In the genomic region with DNA sequence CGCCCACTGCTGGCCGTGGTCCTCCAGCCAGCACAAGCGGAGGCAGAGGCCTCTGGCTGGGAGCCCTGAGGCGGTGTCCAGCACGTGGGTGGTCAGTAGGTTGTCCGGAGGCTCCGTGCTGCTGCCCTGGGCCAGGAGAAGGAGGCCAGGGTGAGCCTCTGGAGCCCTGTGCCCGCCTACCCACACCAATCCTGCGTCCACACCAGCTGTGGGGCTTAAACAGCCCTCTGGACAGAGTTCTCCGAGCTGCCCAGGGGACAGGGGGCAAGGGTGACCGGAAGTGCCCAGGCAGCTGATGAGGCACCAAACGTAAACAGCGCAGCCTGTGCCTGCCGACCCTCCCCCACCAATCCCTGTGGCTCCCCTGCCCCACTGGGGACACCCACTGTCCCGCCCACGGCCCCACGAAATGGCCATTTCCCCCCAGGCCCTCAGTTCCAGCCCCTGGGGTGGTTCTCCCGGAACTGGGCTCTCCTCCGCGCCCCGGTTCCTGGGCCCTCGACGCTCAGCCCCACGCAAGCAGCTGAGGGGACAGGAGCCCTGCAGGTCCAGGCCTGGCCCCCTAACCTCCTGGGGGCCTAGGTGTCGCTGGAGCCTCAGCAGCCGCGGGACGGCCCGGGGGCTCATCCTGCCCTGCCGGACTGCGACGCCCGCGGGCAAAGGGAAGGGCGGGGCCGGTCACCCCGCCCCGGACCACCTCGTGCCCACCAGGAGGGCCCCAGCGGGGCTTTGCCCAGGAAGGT, we compare ENCODE assay signal across 8 cellular contexts. TPM values are rescaled to one million over a fixed set of nuclear protein-coding genes. Genes with fewer than 3 reads are reported as not detected.
DNase-seq lines count a peak whose midpoint lies in the region; ATAC-seq and TF ChIP-seq lines count a peak whose summit lies in the region.

No MANE protein-coding gene starts in this region.

- DNase-seq in AG09309 (ENCODE audit: low read depth) (no peak), NCI-H2196 (lab: John Stamatoyannopoulos, UW; ENCODE audit: unreplicated experiment) (peak; percentile 16), myocyte (ENCODE audit: low read depth) (peak; percentile 62), SIG-M5 (lab: John Stamatoyannopoulos, UW) (no peak)
- no peak for DNase-seq in activated T-helper 2 cell treated with anti-CD3 and anti-CD28 coated beads, Interferon-gamma antibody, Interleukin-2, Interleukin-4, amounts not matched to agents 10 μg/mL and 5 μg/mL and 100 μg/mL, durations not matched to agents 14 hours and 24 hours and 36 hours (ENCODE audit: low spot score)

- H3K4me3 ChIP-seq in AG09309 (ENCODE audit: control insufficient read depth, low read depth, low read length) = peak overlapping the region; percentile 30

- H3K27ac Mint-ChIP-seq in activated T-helper 2 cell treated with anti-CD3 and anti-CD28 coated beads, Interferon-gamma antibody, Interleukin-2, Interleukin-4, amounts not matched to agents 10 μg/mL and 5 μg/mL and 100 μg/mL, durations not matched to agents 14 hours and 24 hours and 36 hours = no peak overlapping the region

- no peak overlapping the region for H3K4me3 Mint-ChIP-seq in activated T-helper 2 cell treated with anti-CD3 and anti-CD28 coated beads, Interferon-gamma antibody, Interleukin-2, Interleukin-4, amounts not matched to agents 10 μg/mL and 5 μg/mL and 100 μg/mL, durations not matched to agents 14 hours and 24 hours and 36 hours (ENCODE audit: low read depth)

- no peaks in the 10 kb centered on the region for H3K36me3 Mint-ChIP-seq in activated T-helper 2 cell treated with anti-CD3 and anti-CD28 coated beads, Interferon-gamma antibody, Interleukin-2, Interleukin-4, amounts not matched to agents 10 μg/mL and 5 μg/mL and 100 μg/mL, durations not matched to agents 14 hours and 24 hours and 36 hours (ENCODE audit: low read depth)

- peaks cover 3% of the 10 kb centered on the region for H3K4me1 Mint-ChIP-seq in activated T-helper 2 cell treated with anti-CD3 and anti-CD28 coated beads, Interferon-gamma antibody, Interleukin-2, Interleukin-4, amounts not matched to agents 10 μg/mL and 5 μg/mL and 100 μg/mL, durations not matched to agents 14 hours and 24 hours and 36 hours (ENCODE audit: low read depth)

- TF ChIP-seq CTCF in AG09309 (IDR thresholded peaks at IDR 0.05; ENCODE audit: control insufficient read depth, insufficient read depth, low read depth, low read length, missing control alignments) = no peak

- intact Hi-C loops in activated T-helper 2 cell treated with anti-CD3 and anti-CD28 coated beads, Interferon-gamma antibody, Interleukin-2, Interleukin-4, amounts not matched to agents 10 μg/mL and 5 μg/mL and 100 μg/mL, durations not matched to agents 14 hours and 24 hours and 36 hours (cut with micrococcal nuclease) = no loop called here

- ATAC-seq in esophagus mucosa (peak; percentile 1), GM19324 (IDR thresholded peaks at IDR 0.05; ENCODE audit: low FRiP score, unreplicated experiment) (no peak), HG03139 (IDR thresholded peaks at IDR 0.05; ENCODE audit: unreplicated experiment) (no peak)

- H3K9me3 Mint-ChIP-seq in activated T-helper 2 cell treated with anti-CD3 and anti-CD28 coated beads, Interferon-gamma antibody, Interleukin-2, Interleukin-4, amounts not matched to agents 10 μg/mL and 5 μg/mL and 100 μg/mL, durations not matched to agents 14 hours and 24 hours and 36 hours = no peaks in the 10 kb centered on the region

- H3K27me3 Mint-ChIP-seq in activated T-helper 2 cell treated with anti-CD3 and anti-CD28 coated beads, Interferon-gamma antibody, Interleukin-2, Interleukin-4, amounts not matched to agents 10 μg/mL and 5 μg/mL and 100 μg/mL, durations not matched to agents 14 hours and 24 hours and 36 hours (ENCODE audit: low read depth) = no peaks in the 10 kb centered on the region

RNA-seq across cellular contexts. Expression of a gene that starts 27.9 kb away (rescaled TPM):
- total RNA-seq in esophagus mucosa (13.9 TPM), myocyte (56.5 and 66.6 TPM in 2 replicates)
- 19.8 TPM for polyA plus RNA-seq in myocyte (2012)
- 0.43 and 0.69 TPM in 2 replicates for total RNA-seq in activated T-helper 2 cell treated with anti-CD3 and anti-CD28 coated beads, Interferon-gamma antibody, Interleukin-2, Interleukin-4, amounts not matched to agents 10 μg/mL and 5 μg/mL and 100 μg/mL, durations not matched to agents 14 hours and 24 hours and 36 hours

RNA-seq across cellular contexts. Expression of a gene that starts 30.0 kb away (rescaled TPM):
- total RNA-seq in esophagus mucosa (not detected), myocyte (not detected in 2 replicates)
- polyA plus RNA-seq in myocyte (2012) = not detected
- total RNA-seq in activated T-helper 2 cell treated with anti-CD3 and anti-CD28 coated beads, Interferon-gamma antibody, Interleukin-2, Interleukin-4, amounts not matched to agents 10 μg/mL and 5 μg/mL and 100 μg/mL, durations not matched to agents 14 hours and 24 hours and 36 hours = not detected in 2 replicates

Comparison
In these comparisons a context has a peak if more than half of its experiments do, and no peak if none do; other contexts are left out.
1. DNase-seq: peak in NCI-H2196 (single experiment) and myocyte (single experiment); none in AG09309 (single experiment), SIG-M5 (single experiment) and activated T-helper 2 cell treated with anti-CD3 and anti-CD28 coated beads, Interferon-gamma antibody, Interleukin-2, Interleukin-4, amounts not matched to agents 10 μg/mL and 5 μg/mL and 100 μg/mL, durations not matched to agents 14 hours and 24 hours and 36 hours (single experiment).